In genomic region chrX:420496-421223, GRCh38 we compare ENCODE assay signal across 34 cellular contexts.
"Had no signal": no experiment of that assay in that cellular context is flagged by ENCODE, and none has a peak within 500 bp of the region (broad histone marks: within the 10 kb centered on the region; RNA-seq: fewer than 3 reads in every experiment).

No MANE protein-coding gene starts in this region.

- H3K9me3 Mint-ChIP-seq: activated B cell treated with CpG ODN at 0.5 μM for 24 hours; activated CD8-positive, alpha-beta T cell treated with anti-CD3 and anti-CD28 coated beads for 36 hours; activated naive CD4-positive, alpha-beta T cell treated with anti-CD3 and anti-CD28 coated beads for 36 hours; activated naive CD4-positive, alpha-beta T cell treated with anti-CD3 and anti-CD28 coated beads, Interleukin-2, amount 50 U/mL, for 24 hours; activated naive CD8-positive, alpha-beta T cell treated with anti-CD3 and anti-CD28 coated beads for 36 hours; activated naive CD8-positive, alpha-beta T cell treated with anti-CD3 and anti-CD28 coated beads, Interleukin-2, amount 50 U/mL, for 24 hours; activated T-helper 1 cell treated with anti-CD3 and anti-CD28 coated beads, Interleukin-12 subunit alpha, Interleukin-12 subunit beta, Interleukin-2, Interleukin-4 antibody, amounts not matched to agents 30 ng/mL and 10 ng/mL and 1 ng/mL, durations not matched to agents 14 hours and 24 hours and 36 hours; activated T-helper 2 cell treated with anti-CD3 and anti-CD28 coated beads, Interferon-gamma antibody, Interleukin-2, Interleukin-4, amounts not matched to agents 10 μg/mL and 5 μg/mL and 100 μg/mL, durations not matched to agents 14 hours and 24 hours and 36 hours; dendritic cell treated with granulocyte-macrophage colony-stimulating factor and Interleukin-4, amounts not matched to agents 40 ng/mL and 50 ng/mL, for 4 days; T-cell; T-helper 1 cell treated with Interleukin-12 subunit alpha and Interleukin-12 subunit beta and Interleukin-4 antibody, amounts not matched to agents 30 μg/mL and 1 μg/mL, for 36 hours; T-helper 2 cell treated with Interferon-gamma antibody and Interleukin-4, amounts not matched to agents 5 μg/mL and 100 μg/mL, for 36 hours had no signal

- H3K27me3 Mint-ChIP-seq: activated naive CD4-positive, alpha-beta T cell treated with anti-CD3 and anti-CD28 coated beads, Interleukin-2, amount 50 U/mL, for 24 hours had no signal

- DNase-seq: activated B cell treated with CpG ODN at 0.5 μM for 24 hours; activated CD4-positive, alpha-beta T cell treated with anti-CD3 and anti-CD28 coated beads for 48 hours; activated CD4-positive, alpha-beta T cell treated with anti-CD3 and anti-CD28 coated beads, Interleukin-2, amount 50 U/mL, for 1 hour; activated CD4-positive, alpha-beta T cell treated with anti-CD3 and anti-CD28 coated beads, Interleukin-2, amount 50 U/mL, for 48 hours; activated CD8-positive, alpha-beta memory T cell treated with anti-CD3 and anti-CD28 coated beads for 24 hours; activated CD8-positive, alpha-beta T cell treated with anti-CD3 and anti-CD28 coated beads for 36 hours; activated effector memory CD4-positive, alpha-beta T cell treated with anti-CD3 and anti-CD28 coated beads, Interleukin-2, amount 50 U/mL, for 16 hours; activated naive CD4-positive, alpha-beta T cell treated with anti-CD3 and anti-CD28 coated beads for 36 hours; activated naive CD8-positive, alpha-beta T cell treated with anti-CD3 and anti-CD28 coated beads for 36 hours; activated naive CD8-positive, alpha-beta T cell treated with anti-CD3 and anti-CD28 coated beads, Interleukin-2, amount 50 U/mL, for 24 hours; activated T-cell treated with anti-CD3 and anti-CD28 coated beads, Interleukin-2, amount 50 U/mL, for 1 hour; activated T-cell treated with anti-CD3 and anti-CD28 coated beads, Interleukin-2, amount 50 U/mL, for 48 hours; adrenal gland; amygdala; body of pancreas; central memory CD4-positive, alpha-beta T cell; cerebellar nuclear complex; dorsolateral prefrontal cortex; effector memory CD4-positive, alpha-beta T cell; endodermal cell; foreskin fibroblast; head of caudate nucleus; T-cell; T1000; WERI-Rb-1 had no signal

- H3K36me3 Mint-ChIP-seq: activated naive CD4-positive, alpha-beta T cell treated with anti-CD3 and anti-CD28 coated beads, Interleukin-2, amount 50 U/mL, for 24 hours; activated naive CD8-positive, alpha-beta T cell treated with anti-CD3 and anti-CD28 coated beads for 36 hours; T-cell had no signal

- H3K4me3 ChIP-seq: adrenal gland, body of pancreas, coronary artery, dorsolateral prefrontal cortex had no signal

- H3K4me3 Mint-ChIP-seq: activated B cell treated with CpG ODN at 0.5 μM for 24 hours; activated CD8-positive, alpha-beta T cell treated with anti-CD3 and anti-CD28 coated beads for 36 hours; activated naive CD4-positive, alpha-beta T cell treated with anti-CD3 and anti-CD28 coated beads for 36 hours; activated naive CD4-positive, alpha-beta T cell treated with anti-CD3 and anti-CD28 coated beads, Interleukin-2, amount 50 U/mL, for 24 hours; activated naive CD8-positive, alpha-beta T cell treated with anti-CD3 and anti-CD28 coated beads for 36 hours; activated naive CD8-positive, alpha-beta T cell treated with anti-CD3 and anti-CD28 coated beads, Interleukin-2, amount 50 U/mL, for 24 hours; activated T-helper 1 cell treated with anti-CD3 and anti-CD28 coated beads, Interleukin-12 subunit alpha, Interleukin-12 subunit beta, Interleukin-2, Interleukin-4 antibody, amounts not matched to agents 30 ng/mL and 10 ng/mL and 1 ng/mL, durations not matched to agents 14 hours and 24 hours and 36 hours; dendritic cell treated with granulocyte-macrophage colony-stimulating factor and Interleukin-4, amounts not matched to agents 40 ng/mL and 50 ng/mL, for 4 days; endodermal cell; T-cell; T-helper 1 cell treated with Interleukin-12 subunit alpha and Interleukin-12 subunit beta and Interleukin-4 antibody, amounts not matched to agents 30 μg/mL and 1 μg/mL, for 36 hours; T-helper 2 cell treated with Interferon-gamma antibody and Interleukin-4, amounts not matched to agents 5 μg/mL and 100 μg/mL, for 36 hours had no signal

- H3K4me1 ChIP-seq: adrenal gland, body of pancreas had no signal

- H3K4me1 Mint-ChIP-seq: activated B cell treated with CpG ODN at 0.5 μM for 24 hours; activated naive CD4-positive, alpha-beta T cell treated with anti-CD3 and anti-CD28 coated beads, Interleukin-2, amount 50 U/mL, for 24 hours; endodermal cell had no signal

- H3K27me3 ChIP-seq: adrenal gland, body of pancreas had no signal

- H3K27ac ChIP-seq: adrenal gland, body of pancreas, coronary artery, dorsolateral prefrontal cortex, WERI-Rb-1 had no signal

- H3K9me3 ChIP-seq: adrenal gland, body of pancreas had no signal

- H3K36me3 ChIP-seq: adrenal gland, WERI-Rb-1 had no signal

- ATAC-seq: activated CD4-positive, CD25-positive, alpha-beta regulatory T cell treated with anti-CD3 and anti-CD28 coated beads, Interleukin-2, amount 50 U/mL, for 24 hours; activated CD8-positive, alpha-beta T cell treated with anti-CD3 and anti-CD28 coated beads for 36 hours; activated naive CD8-positive, alpha-beta T cell treated with anti-CD3 and anti-CD28 coated beads, Interleukin-2, amount 50 U/mL, for 24 hours; body of pancreas; esophagus mucosa; T-cell had no signal

- H3K27ac Mint-ChIP-seq: activated B cell treated with CpG ODN at 0.5 μM for 24 hours; activated CD8-positive, alpha-beta T cell treated with anti-CD3 and anti-CD28 coated beads for 36 hours; activated naive CD4-positive, alpha-beta T cell treated with anti-CD3 and anti-CD28 coated beads for 36 hours; activated naive CD4-positive, alpha-beta T cell treated with anti-CD3 and anti-CD28 coated beads, Interleukin-2, amount 50 U/mL, for 24 hours; activated naive CD8-positive, alpha-beta T cell treated with anti-CD3 and anti-CD28 coated beads for 36 hours; activated naive CD8-positive, alpha-beta T cell treated with anti-CD3 and anti-CD28 coated beads, Interleukin-2, amount 50 U/mL, for 24 hours; activated T-helper 1 cell treated with anti-CD3 and anti-CD28 coated beads, Interleukin-12 subunit alpha, Interleukin-12 subunit beta, Interleukin-2, Interleukin-4 antibody, amounts not matched to agents 30 ng/mL and 10 ng/mL and 1 ng/mL, durations not matched to agents 14 hours and 24 hours and 36 hours; activated T-helper 2 cell treated with anti-CD3 and anti-CD28 coated beads, Interferon-gamma antibody, Interleukin-2, Interleukin-4, amounts not matched to agents 10 μg/mL and 5 μg/mL and 100 μg/mL, durations not matched to agents 14 hours and 24 hours and 36 hours; dendritic cell treated with granulocyte-macrophage colony-stimulating factor and Interleukin-4, amounts not matched to agents 40 ng/mL and 50 ng/mL, for 4 days; endodermal cell; T-cell; T-helper 1 cell treated with Interleukin-12 subunit alpha and Interleukin-12 subunit beta and Interleukin-4 antibody, amounts not matched to agents 30 μg/mL and 1 μg/mL, for 36 hours; T-helper 2 cell treated with Interferon-gamma antibody and Interleukin-4, amounts not matched to agents 5 μg/mL and 100 μg/mL, for 36 hours had no signal
